In genomic region chrX:88397551-88397950, GRCh38 we compare ENCODE assay signal across 14 cellular contexts.
"Had no signal": no experiment of that assay in that cellular context is flagged by ENCODE, and none has a peak within 500 bp of the region (broad histone marks: within the 10 kb centered on the region; RNA-seq: fewer than 3 reads in every experiment).

No MANE protein-coding gene starts in this region.

- H3K4me1 ChIP-seq: esophagus muscularis mucosa, stomach had no signal

- H3K36me3 ChIP-seq: esophagus muscularis mucosa, ovary, stomach, thoracic aorta had no signal

- H3K9me3 ChIP-seq: esophagus muscularis mucosa, ovary, stomach, thoracic aorta had no signal

- H3K27me3 ChIP-seq: esophagus muscularis mucosa, ovary, stomach had no signal

- H3K4me3 ChIP-seq: esophagus muscularis mucosa, ovary, stomach, thoracic aorta had no signal

- H3K27ac ChIP-seq: esophagus muscularis mucosa, ovary, stomach, thoracic aorta had no signal

- DNase-seq: activated CD4-positive, alpha-beta memory T cell treated with anti-CD3 and anti-CD28 coated beads for 36 hours; activated CD4-positive, alpha-beta T cell treated with anti-CD3 and anti-CD28 coated beads for 1 hour; activated gamma-delta T cell; activated T-cell treated with anti-CD3 and anti-CD28 coated beads, Interleukin-2, amount 50 U/mL, for 48 hours; anterior cingulate cortex; cerebellar nuclear complex; foreskin fibroblast; ovary; stimulated activated CD4-positive, alpha-beta T cell treated with anti-CD3 and anti-CD28 coated beads, Interleukin-4, amount 100 ng/mL, for 4 hours; stomach; T-helper 9 cell had no signal

- ATAC-seq: left lobe of liver had no signal
